Comparison of ENCODE assay signal across 8 cellular contexts in the genomic region with DNA sequence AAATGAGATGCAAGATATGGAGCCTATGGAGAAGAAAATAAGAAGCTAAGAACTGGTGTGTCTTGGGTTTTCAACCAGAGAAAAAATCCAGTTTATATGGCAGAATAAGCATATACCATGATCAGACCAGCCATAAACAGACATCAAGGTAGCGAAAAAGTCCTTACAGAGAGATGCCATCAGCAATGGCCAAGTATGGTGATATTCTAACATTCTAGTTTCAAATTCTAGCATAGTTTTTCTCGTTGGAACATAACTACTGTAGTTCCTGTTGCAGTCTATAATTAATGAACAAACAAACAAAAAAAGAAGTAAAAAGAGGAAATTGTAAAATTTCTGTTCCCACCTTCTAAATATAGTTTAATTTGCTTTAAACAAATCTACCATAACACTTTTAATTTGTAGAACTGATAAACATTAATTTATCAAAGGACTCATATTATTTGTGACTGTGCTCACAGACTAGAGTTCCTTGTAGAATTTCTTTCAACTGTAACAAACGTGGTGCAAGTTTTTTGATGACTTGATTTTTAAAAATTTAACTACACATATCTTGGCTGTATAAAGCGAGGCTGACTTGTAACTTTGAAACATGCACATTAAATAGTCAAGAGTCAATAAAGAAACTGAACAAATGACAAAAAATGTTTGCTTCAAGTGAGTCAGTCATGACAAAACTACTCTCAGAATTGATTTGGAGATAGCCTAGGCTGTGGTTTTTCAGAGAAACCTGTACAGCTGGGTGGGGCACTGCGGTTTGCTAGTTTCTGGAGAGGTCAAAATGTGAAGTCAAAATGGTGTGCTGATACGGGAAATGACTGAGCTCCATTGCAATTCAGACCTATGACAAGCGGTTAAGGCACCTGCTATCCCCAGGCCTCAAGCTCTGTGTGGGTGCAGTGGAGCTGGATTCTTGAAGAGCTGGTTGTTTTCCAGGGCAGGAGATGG. TPM values are rescaled to one million over a fixed set of nuclear protein-coding genes. Genes with fewer than 3 reads are reported as not detected.
A peak's percentile ranks its signal among the peaks of the same experiment; 100 is the strongest.
DNase-seq lines count a peak whose midpoint lies in the region; ATAC-seq and TF ChIP-seq lines count a peak whose summit lies in the region.

No MANE protein-coding gene starts in this region.

- CTCF ChIA-PET in PC-9 (lab: Charles Lee), result interaction anchor here (0.7 to 1.6 kb wide), 6 partner anchors 44 to 1046 kb away, joined by 3 to 10 read pairs (median 4); no protein-coding TSS in a partner anchor

- H3K27ac ChIP-seq in PC-9, result peak overlapping the region; percentile 84

- H3K4me3 ChIP-seq in PC-9, result no peak overlapping the region

- POLR2A ChIA-PET in PC-9 (lab: Charles Lee; ENCODE audit: unreplicated experiment), result interaction anchor here (0.5 to 1.4 kb wide), 4 partner anchors 37 to 900 kb away, joined by 3 to 28 read pairs (median 4); no protein-coding TSS in a partner anchor

- H3K27me3 Mint-ChIP-seq in mesothelial cell of epicardium (ENCODE audit: low read depth), result no peaks in the 10 kb centered on the region

- H4K20me1 ChIP-seq in PC-9 (ENCODE audit: insufficient read depth), result no peaks in the 10 kb centered on the region

- H3K27me3 ChIP-seq in PC-9 (ENCODE audit: insufficient read depth, low read depth), result no peaks in the 10 kb centered on the region

- peak; percentile 84 for ATAC-seq in GM18519 (IDR thresholded peaks at IDR 0.05; ENCODE audit: low FRiP score, unreplicated experiment)
- ATAC-seq in HG02943 (IDR thresholded peaks at IDR 0.05; ENCODE audit: low read depth, unreplicated experiment), result peak; percentile 89
- peak; percentile 73 for ATAC-seq in left colon

- peaks cover 8% of the 10 kb centered on the region for H3K4me1 Mint-ChIP-seq in mesothelial cell of epicardium

- peaks cover 19% of the 10 kb centered on the region for H3F3A ChIP-seq in PC-9 (ENCODE audit: insufficient read depth, low read depth)

- H3K9me3 Mint-ChIP-seq in mesothelial cell of epicardium, result no peaks in the 10 kb centered on the region

- no peak overlapping the region for H3K27ac Mint-ChIP-seq in mesothelial cell of epicardium

- DNase-seq in PC-9, result peak; percentile 85 to 99
- DNase-seq in activated T-cell treated with anti-CD3 and anti-CD28 coated beads, Interleukin-2, amount 50 U/mL, for 48 hours, result peak; percentile 82 to 84
- DNase-seq in left colon, result peak; percentile 62 to 67
- DNase-seq in stimulated activated naive CD4-positive, alpha-beta T cell (lab: John Stamatoyannopoulos, UW), result peak; percentile 62 to 92 (median 80)
- no peak for DNase-seq in mesothelial cell of epicardium (ENCODE audit: low spot score in 2 of 2, unreplicated experiment in 2 of 2)
- no peak for DNase-seq in pons (ENCODE audit: low spot score)

- no peaks in the 10 kb centered on the region for H3K9me2 ChIP-seq in PC-9 (ENCODE audit: insufficient read depth)

- peaks cover 46% of the 10 kb centered on the region for H3K4me1 ChIP-seq in PC-9 (replicated peaks; ENCODE audit: insufficient read depth)

- peak overlapping the region; percentile 31; the same call in 1 of the 2 replicates for H2AFZ ChIP-seq in PC-9

- H3K36me3 Mint-ChIP-seq in mesothelial cell of epicardium, result no peaks in the 10 kb centered on the region

- no TSS peak for BruUV-seq in PC-9 (replicated peaks; lab: Mats Ljungman, UMichigan)

- H3K36me3 ChIP-seq in PC-9 (ENCODE audit: low read depth), result no peaks in the 10 kb centered on the region

- no peak for TF ChIP-seq CTCF in PC-9 (conservative IDR thresholded peaks at IDR 0.05)
- TF ChIP-seq CTCF in mesothelial cell of epicardium (IDR thresholded peaks at IDR 0.05; ENCODE audit: unreplicated experiment), result no peak

- H3K4me2 ChIP-seq in PC-9, result peak overlapping the region; percentile 62

- peaks cover 3% of the 10 kb centered on the region; the same call in 1 of the 2 replicates for H3K9me3 ChIP-seq in PC-9 (ENCODE audit: insufficient read depth, low read depth)

- no peaks in the 10 kb centered on the region for H3K79me2 ChIP-seq in PC-9 (ENCODE audit: low read depth)

- intact Hi-C loops in PC-9 (cut with micrococcal nuclease; ENCODE audit: unreplicated experiment) (loop anchor here (1.0 to 5.0 kb wide), 4 partner anchors 45 to 339 kb away; no protein-coding TSS in a partner anchor), left colon (cut with DNase I, micrococcal nuclease) (loop anchor here in 1 of 2 donors (5.0 kb wide), 1 partner anchor 394 kb away; no protein-coding TSS in a partner anchor)

- no peak overlapping the region for H3K4me3 Mint-ChIP-seq in mesothelial cell of epicardium

RNA-seq across cellular contexts. Expression of gene CD180, which starts 10.1 kb away (rescaled TPM):
- total RNA-seq in PC-9 (2021) (not detected in 2 replicates), left colon (1 to 10 TPM in 1 of 2 donors, under 1 TPM in 1; 0.34 to 2.0 TPM), mesothelial cell of epicardium (not detected in 3 replicates)

Comparison
In these comparisons a context has a peak if more than half of its experiments do, and no peak if none do; other contexts are left out.
1. DNase-seq: peak in PC-9 (2 of 2), activated T-cell treated with anti-CD3 and anti-CD28 coated beads, Interleukin-2, amount 50 U/mL, for 48 hours (2 of 2), left colon (2 of 2) and stimulated activated naive CD4-positive, alpha-beta T cell (6 of 6); none in mesothelial cell of epicardium (0 of 2) and pons (single experiment).
2. Peak in every context shown above with its lines, with median percentiles within 50 percentile points of each other: ATAC-seq.